29 cellular contexts compared by ENCODE assay signal in genomic region chr6:11668455-11668854, GRCh38.
"Had no signal": no experiment of that assay in that cellular context is flagged by ENCODE, and none has a peak within 500 bp of the region (broad histone marks: within the 10 kb centered on the region; RNA-seq: fewer than 3 reads in every experiment).

No MANE protein-coding gene starts in this region.

- H3K9ac ChIP-seq: neural progenitor cell, parathyroid adenoma had no signal

- H3K4me2 ChIP-seq: neural progenitor cell had no signal

- H3K27ac Mint-ChIP-seq: naive thymus-derived CD4-positive, alpha-beta T cell; natural killer cell; nephron; neural progenitor cell; progenitor cell of endocrine pancreas; stimulated activated naive CD8-positive, alpha-beta T cell treated with anti-CD3 and anti-CD28 coated beads, Interleukin-15, amount 100 ng/mL, for 72 hours; type B pancreatic cell had no signal

- H2AFZ ChIP-seq: neural progenitor cell, parathyroid adenoma had no signal

- H3K27me3 ChIP-seq: neural progenitor cell, ovary, sigmoid colon, suprapubic skin, testis, tibial nerve, upper lobe of right lung, uterus had no signal

- H3K36me3 ChIP-seq: neural progenitor cell, ovary, right lobe of liver, sigmoid colon, suprapubic skin, tibial nerve, upper lobe of right lung, uterus had no signal

- DNase-seq: naive thymus-derived CD4-positive, alpha-beta T cell; natural killer cell; occipital lobe; ovary; posterior cingulate gyrus; psoas muscle; right cardiac atrium; right lobe of liver; sigmoid colon; stimulated activated CD4-positive, alpha-beta T cell treated with anti-CD3 and anti-CD28 coated beads, Interleukin-15, amount 100 ng/mL, for 24 hours; stimulated activated CD4-positive, alpha-beta T cell treated with anti-CD3 and anti-CD28 coated beads, Interleukin-2, amount 100 ng/mL, for 24 hours; stimulated activated CD4-positive, alpha-beta T cell treated with anti-CD3 and anti-CD28 coated beads, Interleukin-4, amount 100 ng/mL, for 1 hour; stimulated activated CD4-positive, alpha-beta T cell treated with anti-CD3 and anti-CD28 coated beads, Interleukin-4, amount 100 ng/mL, for 4 hours; stimulated activated CD8-positive, alpha-beta memory T cell treated with anti-CD3 and anti-CD28 coated beads, Interleukin-4, amount 100 ng/mL, for 48 hours; stimulated activated naive CD4-positive, alpha-beta T cell; stimulated activated naive CD8-positive, alpha-beta T cell treated with anti-CD3 and anti-CD28 coated beads, Interleukin-15, amount 100 ng/mL, for 72 hours; stimulated activated naive CD8-positive, alpha-beta T cell treated with anti-CD3 and anti-CD28 coated beads, Interleukin-15, Interleukin-2, amounts not matched to agents 100 U/mL and 50 U/mL, for 24 hours; substantia nigra; testis; upper lobe of right lung; uterus had no signal

- H3K4me1 Mint-ChIP-seq: natural killer cell, nephron, neural progenitor cell had no signal

- FAIRE-seq: small intestine had no signal

- H3K27ac ChIP-seq: neural progenitor cell, ovary, parathyroid adenoma, psoas muscle, right lobe of liver, sigmoid colon, suprapubic skin, testis, tibial nerve, upper lobe of right lung, uterus had no signal

- ATAC-seq: naive thymus-derived CD4-positive, alpha-beta T cell; natural killer cell; psoas muscle; right cardiac atrium; stimulated activated naive CD8-positive, alpha-beta T cell treated with anti-CD3 and anti-CD28 coated beads, Interleukin-15, amount 100 ng/mL, for 72 hours; stimulated activated naive CD8-positive, alpha-beta T cell treated with anti-CD3 and anti-CD28 coated beads, Interleukin-15, Interleukin-2, amounts not matched to agents 100 U/mL and 50 U/mL, for 24 hours; upper lobe of right lung had no signal

- H3K4me1 ChIP-seq: neural progenitor cell, parathyroid adenoma, psoas muscle, right lobe of liver, sigmoid colon, suprapubic skin, testis, tibial nerve, upper lobe of right lung, uterus had no signal

- H3K9me3 ChIP-seq: ovary, right lobe of liver, suprapubic skin, testis, tibial nerve, upper lobe of right lung, uterus had no signal

- H3K4me3 Mint-ChIP-seq: naive thymus-derived CD4-positive, alpha-beta T cell; natural killer cell; nephron; neural progenitor cell; stimulated activated naive CD8-positive, alpha-beta T cell treated with anti-CD3 and anti-CD28 coated beads, Interleukin-15, amount 100 ng/mL, for 72 hours; type B pancreatic cell had no signal

- H3K79me2 ChIP-seq: parathyroid adenoma had no signal

- H3K4me3 ChIP-seq: neural progenitor cell, ovary, psoas muscle, right lobe of liver, sigmoid colon, suprapubic skin, testis, tibial nerve, upper lobe of right lung, uterus had no signal

- H3K27me3 Mint-ChIP-seq: progenitor cell of endocrine pancreas, type B pancreatic cell had no signal

- H3K36me3 Mint-ChIP-seq: natural killer cell, neural progenitor cell had no signal

- H3K9me3 Mint-ChIP-seq: natural killer cell had no signal
